In the genomic region with DNA sequence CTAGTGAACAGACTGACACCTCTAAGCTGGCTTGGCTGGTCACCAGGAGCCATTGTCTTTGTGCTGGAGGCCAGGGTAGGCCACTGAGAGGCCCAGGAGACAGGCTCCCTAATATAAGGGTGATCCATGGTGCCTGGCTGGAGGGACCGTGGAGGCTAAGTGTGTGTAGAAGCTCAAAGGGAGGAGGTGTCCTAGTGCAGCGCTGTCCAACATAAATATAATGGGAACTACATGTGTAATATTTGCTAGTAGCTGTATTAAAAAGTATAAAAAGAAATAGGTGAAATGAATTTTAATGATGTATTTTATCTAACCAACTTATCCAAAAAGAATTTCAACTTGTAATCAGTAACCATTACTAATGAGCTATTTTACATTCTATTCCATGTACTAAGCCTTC, we compare ENCODE assay signal across 1 cellular context.
TF ChIP-seq lines count a peak whose summit lies in the region.

No MANE protein-coding gene starts in this region.

TF ChIP-seq in Ishikawa, 13 proteins besides CTCF, POLR2A, EP300 and RAD21:
- TF ChIP-seq, protein P1, sequence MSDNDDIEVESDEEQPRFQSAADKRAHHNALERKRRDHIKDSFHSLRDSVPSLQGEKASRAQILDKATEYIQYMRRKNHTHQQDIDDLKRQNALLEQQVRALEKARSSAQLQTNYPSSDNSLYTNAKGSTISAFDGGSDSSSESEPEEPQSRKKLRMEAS (IDR thresholded peaks at IDR 0.05): no peak
- TF ChIP-seq FOXM1 (IDR thresholded peaks at IDR 0.05; ENCODE audit: borderline replicate concordance, low read depth): no peak
- TF ChIP-seq CREB1 (IDR thresholded peaks at IDR 0.05; ENCODE audit: low read depth): no peak
- TF ChIP-seq, protein P2, sequence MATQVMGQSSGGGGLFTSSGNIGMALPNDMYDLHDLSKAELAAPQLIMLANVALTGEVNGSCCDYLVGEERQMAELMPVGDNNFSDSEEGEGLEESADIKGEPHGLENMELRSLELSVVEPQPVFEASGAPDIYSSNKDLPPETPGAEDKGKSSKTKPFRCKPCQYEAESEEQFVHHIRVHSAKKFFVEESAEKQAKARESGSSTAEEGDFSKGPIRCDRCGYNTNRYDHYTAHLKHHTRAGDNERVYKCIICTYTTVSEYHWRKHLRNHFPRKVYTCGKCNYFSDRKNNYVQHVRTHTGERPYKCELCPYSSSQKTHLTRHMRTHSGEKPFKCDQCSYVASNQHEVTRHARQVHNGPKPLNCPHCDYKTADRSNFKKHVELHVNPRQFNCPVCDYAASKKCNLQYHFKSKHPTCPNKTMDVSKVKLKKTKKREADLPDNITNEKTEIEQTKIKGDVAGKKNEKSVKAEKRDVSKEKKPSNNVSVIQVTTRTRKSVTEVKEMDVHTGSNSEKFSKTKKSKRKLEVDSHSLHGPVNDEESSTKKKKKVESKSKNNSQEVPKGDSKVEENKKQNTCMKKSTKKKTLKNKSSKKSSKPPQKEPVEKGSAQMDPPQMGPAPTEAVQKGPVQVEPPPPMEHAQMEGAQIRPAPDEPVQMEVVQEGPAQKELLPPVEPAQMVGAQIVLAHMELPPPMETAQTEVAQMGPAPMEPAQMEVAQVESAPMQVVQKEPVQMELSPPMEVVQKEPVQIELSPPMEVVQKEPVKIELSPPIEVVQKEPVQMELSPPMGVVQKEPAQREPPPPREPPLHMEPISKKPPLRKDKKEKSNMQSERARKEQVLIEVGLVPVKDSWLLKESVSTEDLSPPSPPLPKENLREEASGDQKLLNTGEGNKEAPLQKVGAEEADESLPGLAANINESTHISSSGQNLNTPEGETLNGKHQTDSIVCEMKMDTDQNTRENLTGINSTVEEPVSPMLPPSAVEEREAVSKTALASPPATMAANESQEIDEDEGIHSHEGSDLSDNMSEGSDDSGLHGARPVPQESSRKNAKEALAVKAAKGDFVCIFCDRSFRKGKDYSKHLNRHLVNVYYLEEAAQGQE (IDR thresholded peaks at IDR 0.05; ENCODE audit: low read depth): peak; percentile 20; the same call in 1 of the 2 replicates
